Comparison of ENCODE assay signal across 8 cellular contexts in genomic region chr14:32254952-32255679, GRCh38.
A peak's percentile ranks its signal among the peaks of the same experiment; 100 is the strongest.
DNase-seq lines count a peak whose midpoint lies in the region; ATAC-seq and TF ChIP-seq lines count a peak whose summit lies in the region.

No MANE protein-coding gene starts in this region.

- no peaks in the 10 kb centered on the region for H3K9me3 Mint-ChIP-seq in effector memory CD8-positive, alpha-beta T cell
- H3K9me3 Mint-ChIP-seq in memory B cell = no peaks in the 10 kb centered on the region

- DNase-seq in 8988T (peak; percentile 23), NCI-H2227 treated with DMSO at 0.1 percent for 48 hours (lab: John Stamatoyannopoulos, UW) (peak; percentile 60), memory B cell (ENCODE audit: low spot score in 2 of 2) (peak; percentile 47 to 58)
- DNase-seq in activated CD4-positive, alpha-beta T cell treated with anti-CD3 and anti-CD28 coated beads, Interleukin-2, amount 50 U/mL, for 24 hours (ENCODE audit: low read depth in 1 of 2, low spot score in 1 of 2) = peak; percentile 10 to 27
- peak; percentile 25 to 44 (median 28) for DNase-seq in effector memory CD8-positive, alpha-beta T cell
- DNase-seq in stimulated activated CD8-positive, alpha-beta memory T cell treated with anti-CD3 and anti-CD28 coated beads, Interleukin-12 subunit alpha, Interleukin-12 subunit beta, amount 100 ng/mL, for 4 hours (ENCODE audit: low read depth) = peak; percentile 1

- ATAC-seq in HG03097 (IDR thresholded peaks at IDR 0.05; ENCODE audit: low FRiP score, unreplicated experiment) (peak; percentile 46), memory B cell (ENCODE audit: low read depth) (peak; percentile 79)
- peak; percentile 68 for ATAC-seq in effector memory CD8-positive, alpha-beta T cell (replicated peaks)

- TF ChIP-seq CTCF in GM12874 (IDR thresholded peaks at IDR 0.05; ENCODE audit: insufficient read depth, low read depth, low read length) = peak; percentile 68

- no peaks in the 10 kb centered on the region for H3K36me3 Mint-ChIP-seq in effector memory CD8-positive, alpha-beta T cell (ENCODE audit: insufficient read depth)
- no peaks in the 10 kb centered on the region for H3K36me3 Mint-ChIP-seq in memory B cell

- H3K27me3 Mint-ChIP-seq in effector memory CD8-positive, alpha-beta T cell = no peaks in the 10 kb centered on the region
- no peaks in the 10 kb centered on the region for H3K27me3 Mint-ChIP-seq in memory B cell

- peaks cover 0 to 2% of the 10 kb centered on the region in 2 donors for H3K4me1 Mint-ChIP-seq in effector memory CD8-positive, alpha-beta T cell (ENCODE audit: low read depth in 2 of 2)
- no peaks in the 10 kb centered on the region for H3K4me1 Mint-ChIP-seq in memory B cell

- H3K27ac Mint-ChIP-seq in effector memory CD8-positive, alpha-beta T cell = no peak overlapping the region
- H3K27ac Mint-ChIP-seq in memory B cell = no peak overlapping the region

- H3K4me3 Mint-ChIP-seq in effector memory CD8-positive, alpha-beta T cell = no peak overlapping the region
- H3K4me3 Mint-ChIP-seq in memory B cell = no peak overlapping the region

Comparison
In these comparisons a context has a peak if more than half of its experiments do, and no peak if none do; other contexts are left out.
1. Peak in every context shown above with its lines: DNase-seq and ATAC-seq.
2. DNase-seq: peak in every context shown above with its lines; median percentile 60 in NCI-H2227 treated with DMSO at 0.1 percent for 48 hours; 52 in memory B cell; 28 in effector memory CD8-positive, alpha-beta T cell; 23 in 8988T; 18 in activated CD4-positive, alpha-beta T cell treated with anti-CD3 and anti-CD28 coated beads, Interleukin-2, amount 50 U/mL, for 24 hours; 1 in stimulated activated CD8-positive, alpha-beta memory T cell treated with anti-CD3 and anti-CD28 coated beads, Interleukin-12 subunit alpha, Interleukin-12 subunit beta, amount 100 ng/mL, for 4 hours.